ENCODE assay signal across 13 cellular contexts in genomic region chr3:14517601-14518431, GRCh38.
"Had no signal": no experiment of that assay in that cellular context is flagged by ENCODE, and none has a peak within 500 bp of the region (broad histone marks: within the 10 kb centered on the region; RNA-seq: fewer than 3 reads in every experiment).

No MANE protein-coding gene starts in this region.

- H2AFZ ChIP-seq: parathyroid adenoma had no signal

- H3K36me3 ChIP-seq: transverse colon had no signal

- H3K27ac ChIP-seq: parathyroid adenoma, transverse colon had no signal

- H3K79me2 ChIP-seq: parathyroid adenoma had no signal

- H3K9me3 Mint-ChIP-seq: activated naive CD4-positive, alpha-beta T cell treated with anti-CD3 and anti-CD28 coated beads, Interleukin-2, amount 10 ng/mL, durations not matched to agents 7 days and 5 days; memory B cell; stimulated activated effector memory CD8-positive, alpha-beta T cell treated with anti-CD3 and anti-CD28 coated beads, Interleukin-12 subunit alpha, Interleukin-12 subunit beta, amount 100 ng/mL, for 72 hours had no signal

- H3K4me1 Mint-ChIP-seq: activated naive CD4-positive, alpha-beta T cell treated with anti-CD3 and anti-CD28 coated beads, Interleukin-2, amount 10 ng/mL, durations not matched to agents 7 days and 5 days; memory B cell; stimulated activated effector memory CD8-positive, alpha-beta T cell treated with anti-CD3 and anti-CD28 coated beads, Interleukin-12 subunit alpha, Interleukin-12 subunit beta, amount 100 ng/mL, for 72 hours had no signal

- H3K9me3 ChIP-seq: transverse colon had no signal

- H3K4me1 ChIP-seq: parathyroid adenoma, transverse colon had no signal

- H3K27me3 ChIP-seq: transverse colon had no signal

- H3K4me3 Mint-ChIP-seq: activated naive CD4-positive, alpha-beta T cell treated with anti-CD3 and anti-CD28 coated beads, Interleukin-2, amount 10 ng/mL, durations not matched to agents 7 days and 5 days; memory B cell; stimulated activated effector memory CD8-positive, alpha-beta T cell treated with anti-CD3 and anti-CD28 coated beads, Interleukin-12 subunit alpha, Interleukin-12 subunit beta, amount 100 ng/mL, for 72 hours had no signal

- H3K36me3 Mint-ChIP-seq: activated naive CD4-positive, alpha-beta T cell treated with anti-CD3 and anti-CD28 coated beads, Interleukin-2, amount 10 ng/mL, durations not matched to agents 7 days and 5 days; memory B cell; stimulated activated effector memory CD8-positive, alpha-beta T cell treated with anti-CD3 and anti-CD28 coated beads, Interleukin-12 subunit alpha, Interleukin-12 subunit beta, amount 100 ng/mL, for 72 hours had no signal

- ATAC-seq: stimulated activated effector memory CD8-positive, alpha-beta T cell treated with anti-CD3 and anti-CD28 coated beads, Interleukin-12 subunit alpha, Interleukin-12 subunit beta, amount 100 ng/mL, for 72 hours had no signal

- H3K9ac ChIP-seq: parathyroid adenoma had no signal

- H3K4me3 ChIP-seq: transverse colon had no signal

- H3K27ac Mint-ChIP-seq: activated naive CD4-positive, alpha-beta T cell treated with anti-CD3 and anti-CD28 coated beads, Interleukin-2, amount 10 ng/mL, durations not matched to agents 7 days and 5 days; memory B cell; stimulated activated effector memory CD8-positive, alpha-beta T cell treated with anti-CD3 and anti-CD28 coated beads, Interleukin-12 subunit alpha, Interleukin-12 subunit beta, amount 100 ng/mL, for 72 hours had no signal

- DNase-seq: activated CD4-positive, alpha-beta T cell treated with anti-CD3 and anti-CD28 coated beads for 1 hour; activated CD8-positive, alpha-beta memory T cell treated with anti-CD3 and anti-CD28 coated beads for 24 hours; activated naive CD4-positive, alpha-beta T cell treated with anti-CD3 and anti-CD28 coated beads, Interleukin-2, amount 10 ng/mL, durations not matched to agents 7 days and 5 days; cerebellar nuclear complex; dermis blood vessel endothelial cell; erythroblast; retina; small intestine; T-helper 2 cell; transverse colon had no signal
